In genomic region chr12:111334393-111334915, GRCh38 we compare ENCODE assay signal across 1 cellular context.
A peak's percentile ranks its signal among the peaks of the same experiment; 100 is the strongest.
TF ChIP-seq lines count a peak whose summit lies in the region.

No MANE protein-coding gene starts in this region.

TF ChIP-seq in HepG2, 621 proteins besides CTCF, POLR2A, EP300 and RAD21:
- TF ChIP-seq KAT7 (CRISPR knock-in tag; IDR thresholded peaks at IDR 0.05; ENCODE audit: borderline replicate concordance) (no peak), PAWR (CRISPR knock-in tag; IDR thresholded peaks at IDR 0.05; ENCODE audit: borderline replicate concordance) (no peak), MXI1 (IDR thresholded peaks at IDR 0.05; ENCODE audit: borderline replicate concordance, low read depth, low read length) (no peak), ZNF496 (CRISPR knock-in tag; IDR thresholded peaks at IDR 0.05; ENCODE audit: insufficient replicate concordance) (no peak), ZNF770 (CRISPR knock-in tag; IDR thresholded peaks at IDR 0.05) (peak; percentile 42; the same call in 1 of the 2 replicates)
